11 cellular contexts compared by ENCODE assay signal in genomic region chr22:46686221-46686872, GRCh38. TPM values are rescaled to one million over a fixed set of nuclear protein-coding genes. Genes with fewer than 3 reads are reported as not detected.
DNase-seq lines count a peak whose midpoint lies in the region; ATAC-seq and TF ChIP-seq lines count a peak whose summit lies in the region.
"Had no signal": no experiment of that assay in that cellular context is flagged by ENCODE, and none has a peak within 500 bp of the region (broad histone marks: within the 10 kb centered on the region; RNA-seq: fewer than 3 reads in every experiment).

No MANE protein-coding gene starts in this region.

- H3K27me3 ChIP-seq in CD4-positive, alpha-beta memory T cell (ENCODE audit: insufficient read depth, low read length), result no peaks in the 10 kb centered on the region
- no peaks in the 10 kb centered on the region for H3K27me3 ChIP-seq in gastroesophageal sphincter
- H3K27me3 ChIP-seq in neutrophil, result no peaks in the 10 kb centered on the region

- H3K36me3 Mint-ChIP-seq in CD4-positive, alpha-beta memory T cell, result peaks cover 31 to 51% of the 10 kb centered on the region in 2 donors

- H3K27me3 Mint-ChIP-seq in CD4-positive, alpha-beta memory T cell, result no peaks in the 10 kb centered on the region

- H3K36me3 ChIP-seq in CD4-positive, alpha-beta memory T cell (ENCODE audit: insufficient read depth, low read length), result peaks cover 52% of the 10 kb centered on the region
- peaks cover 0 to 78% of the 10 kb centered on the region in 2 donors for H3K36me3 ChIP-seq in gastroesophageal sphincter
- H3K36me3 ChIP-seq in neutrophil, result peaks cover 80% of the 10 kb centered on the region

- no peaks in the 10 kb centered on the region for H3K9me3 ChIP-seq in CD4-positive, alpha-beta memory T cell (ENCODE audit: control insufficient read depth in 1 of 2, low read length in 2 of 2)
- H3K9me3 ChIP-seq in gastroesophageal sphincter (no peaks in the 10 kb centered on the region), neutrophil (no peaks in the 10 kb centered on the region)

- no peak for DNase-seq in CD4-positive, alpha-beta memory T cell
- DNase-seq in NOMO-1 treated with DMSO at 0.1 percent for 48 hours (lab: John Stamatoyannopoulos, UW; ENCODE audit: unreplicated experiment), result peak; percentile 83
- DNase-seq in ecto neural progenitor cell (ENCODE audit: low spot score), result no peak
- no peak for DNase-seq in stimulated activated CD8-positive, alpha-beta memory T cell treated with anti-CD3 and anti-CD28 coated beads, Interleukin-4, amount 100 ng/mL, for 48 hours
- no peak for DNase-seq in NCI-H69 (lab: John Stamatoyannopoulos, UW)
- DNase-seq: midbrain, OCI-M1, T-helper 2 cell had no signal

- no peak overlapping the region for H3K4me3 Mint-ChIP-seq in CD4-positive, alpha-beta memory T cell

- peaks cover 13% of the 10 kb centered on the region for H3K4me1 ChIP-seq in CD4-positive, alpha-beta memory T cell (ENCODE audit: insufficient read depth, low read length)
- H3K4me1 ChIP-seq in gastroesophageal sphincter (peaks cover 0 to 32% (median 0%) of the 10 kb centered on the region in 3 donors), neutrophil (ENCODE audit: control insufficient read depth in 1 of 2, insufficient read depth in 1 of 2, low read depth in 1 of 2, low read length in 1 of 2) (peaks cover 45 to 47% of the 10 kb centered on the region in 2 experiments)

- H3K27ac ChIP-seq in CD4-positive, alpha-beta memory T cell (ENCODE audit: low read depth, low read length), result no peak overlapping the region
- peak overlapping the region in 3 of 4 donors; percentile 36 to 49 (median 48) for H3K27ac ChIP-seq in gastroesophageal sphincter
- peak overlapping the region; percentile 70 for H3K27ac ChIP-seq in neutrophil

- peaks cover 9 to 30% (median 21%) of the 10 kb centered on the region in 4 donors for H3K4me1 Mint-ChIP-seq in CD4-positive, alpha-beta memory T cell

- no peaks in the 10 kb centered on the region for H3K9me3 Mint-ChIP-seq in CD4-positive, alpha-beta memory T cell

- intact Hi-C loops in CD4-positive, alpha-beta memory T cell (cut with micrococcal nuclease), result loop anchor here (1.0 kb wide), 1 partner anchor 123 kb away; no protein-coding TSS in a partner anchor

- WGBS in gastroesophageal sphincter (ENCODE audit: low coverage in 1 of 2), 2 donors, result 73 to 87% methylated on average over 8 to 13 of the region's 28 CpGs

- no peak overlapping the region for H3K4me3 ChIP-seq in CD4-positive, alpha-beta memory T cell (ENCODE audit: low read length in 2 of 2)
- no peak overlapping the region for H3K4me3 ChIP-seq in gastroesophageal sphincter
- peak overlapping the region; percentile 10 to 16 for H3K4me3 ChIP-seq in neutrophil (ENCODE audit: low read depth in 1 of 2, low read length in 1 of 2)

- H3K27ac Mint-ChIP-seq in CD4-positive, alpha-beta memory T cell, result peak overlapping the region in 5 of 7 donors; percentile 14 to 79 (median 53)

- POLR2A ChIA-PET in CD4-positive, alpha-beta memory T cell (lab: Charles Lee; ENCODE audit: partially characterized antibody), result no interaction called here

- no peak for TF ChIP-seq EP300 in gastroesophageal sphincter (IDR thresholded peaks at IDR 0.05)

- ATAC-seq in gastroesophageal sphincter, result no peak
- no peak for ATAC-seq in HG02884 (IDR thresholded peaks at IDR 0.05; ENCODE audit: unreplicated experiment)

- no peak for TF ChIP-seq POLR2A in gastroesophageal sphincter (IDR thresholded peaks at IDR 0.05)

- TF ChIP-seq CTCF in gastroesophageal sphincter (IDR thresholded peaks at IDR 0.05) (no peak), neutrophil (IDR thresholded peaks at IDR 0.05) (no peak)

- CTCF ChIA-PET in CD4-positive, alpha-beta memory T cell (lab: Charles Lee; ENCODE audit: partially characterized antibody), result interaction anchor here (2.5 kb wide), 1 partner anchor 122 kb away, joined by 8 read pairs; no protein-coding TSS in a partner anchor

RNA-seq across cellular contexts. Expression of gene CERK, which starts 51.7 kb away (rescaled TPM):
- 100 to 1,000 TPM; 161 to 164 TPM for total RNA-seq in CD4-positive, alpha-beta memory T cell
- polyA plus RNA-seq in CD4-positive, alpha-beta memory T cell, result 100 to 1,000 TPM in 1 of 2 donors, 10 to 100 TPM in 1; 91.2 to 111 TPM
- 10 to 100 TPM; 44.6 to 55.9 (median 45.6) TPM for total RNA-seq in gastroesophageal sphincter

Comparison
In these comparisons a context has a peak if more than half of its experiments do, and no peak if none do; other contexts are left out.
1. H3K4me3 ChIP-seq: peak in neutrophil (2 of 2); none in CD4-positive, alpha-beta memory T cell (0 of 2) and gastroesophageal sphincter (0 of 2).